In the genomic region with DNA sequence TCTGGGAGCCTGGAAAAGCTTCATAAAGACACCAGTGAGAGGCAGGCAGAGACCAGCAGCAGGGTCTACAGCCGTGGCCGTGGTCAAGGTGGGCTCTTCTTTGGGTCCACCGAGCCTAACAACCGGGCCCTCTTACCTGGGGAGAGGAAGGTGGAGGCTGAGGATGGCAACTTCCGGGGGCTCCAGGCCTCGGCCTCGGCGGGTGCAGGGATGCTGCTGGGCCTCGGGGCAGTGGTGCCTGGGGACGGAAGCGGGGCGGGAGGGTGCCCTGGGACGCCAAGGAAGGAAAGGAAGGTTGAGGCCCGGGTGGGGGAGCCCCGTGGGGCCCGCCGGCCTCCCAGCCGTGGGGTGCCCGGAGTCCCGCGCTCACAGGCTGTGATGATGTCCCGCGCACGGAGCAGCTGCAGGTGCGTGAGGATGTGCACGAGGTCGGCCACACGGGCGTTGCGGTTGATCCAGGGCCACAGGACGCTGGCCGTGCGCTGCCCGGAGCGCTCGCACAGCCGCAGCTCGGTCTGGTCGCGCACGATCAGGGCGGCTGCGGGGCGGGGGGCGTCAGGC, we compare ENCODE assay signal across 8 cellular contexts. TPM values are rescaled to one million over a fixed set of nuclear protein-coding genes. Genes with fewer than 3 reads are reported as not detected.
DNase-seq lines count a peak whose midpoint lies in the region; ATAC-seq and TF ChIP-seq lines count a peak whose summit lies in the region.

No MANE protein-coding gene starts in this region.

- no peaks in the 10 kb centered on the region for H3K9me2 ChIP-seq in SU-DHL-6 (replicated peaks; ENCODE audit: insufficient read depth, low read length)

- no peaks in the 10 kb centered on the region for H4K20me1 ChIP-seq in SU-DHL-6 (ENCODE audit: low read depth, low read length)

- WGBS in ovary, 3 donors, result 36 to 49% (median 48%) methylated on average over 26 to 45 of the region's 45 CpGs

- no peak for TF ChIP-seq EP300 in ovary (IDR thresholded peaks at IDR 0.05)

- H3K9ac ChIP-seq in SU-DHL-6 (ENCODE audit: low read length), result peak overlapping the region; percentile 91

- H2AFZ ChIP-seq in SU-DHL-6 (ENCODE audit: low read depth, low read length, severe bottlenecking), result no peak overlapping the region

- peak overlapping the region; percentile 94 for H3K4me2 ChIP-seq in SU-DHL-6 (ENCODE audit: low read depth, low read length, poor library complexity, severe bottlenecking)

- ATAC-seq in GM21515 (IDR thresholded peaks at IDR 0.05; ENCODE audit: unreplicated experiment), result peak; percentile 18
- ATAC-seq in GM21619 (IDR thresholded peaks at IDR 0.05; ENCODE audit: unreplicated experiment), result no peak
- no peak for ATAC-seq in GM18868 (IDR thresholded peaks at IDR 0.05; ENCODE audit: unreplicated experiment)

- H3K79me2 ChIP-seq in SU-DHL-6 (ENCODE audit: insufficient read depth, low read length), result peaks cover 15% of the 10 kb centered on the region; the same call in 1 of the 2 replicates

- H3K9me3 ChIP-seq in SU-DHL-6 (ENCODE audit: insufficient read depth, low read length) (no peaks in the 10 kb centered on the region), ovary (no peaks in the 10 kb centered on the region)

- CTCF ChIA-PET in BJ (lab: Yijun Ruan, JAX), result interaction anchor here (1.6 kb wide), 1 partner anchor 27 kb away, joined by 6 read pairs; no protein-coding TSS in a partner anchor

- H3F3A ChIP-seq in SU-DHL-6 (ENCODE audit: insufficient read depth), result peaks cover 7% of the 10 kb centered on the region

- TF ChIP-seq CTCF in BJ (IDR thresholded peaks at IDR 0.05; ENCODE audit: insufficient read depth, low read depth, low read length), result no peak
- TF ChIP-seq CTCF in SU-DHL-6 (IDR thresholded peaks at IDR 0.05; ENCODE audit: insufficient read depth, low read length, poor library complexity, severe bottlenecking), result no peak
- TF ChIP-seq CTCF in ovary (IDR thresholded peaks at IDR 0.05), result no peak

- H3K27ac ChIP-seq in SU-DHL-6 (ENCODE audit: low read depth, low read length), result peak overlapping the region; percentile 81
- peak overlapping the region; percentile 79 for H3K27ac ChIP-seq in epithelial cell of prostate
- peak overlapping the region; percentile 8 to 71 for H3K27ac ChIP-seq in ovary

- TF ChIP-seq POLR2A in ovary (IDR thresholded peaks at IDR 0.05), result no peak

- H3K4me3 ChIP-seq in BJ (ENCODE audit: low read depth, low read length) (peak overlapping the region; percentile 51), SU-DHL-6 (ENCODE audit: insufficient read depth, low read length, poor library complexity, severe bottlenecking) (peak overlapping the region; percentile 76), ovary (peak overlapping the region; percentile 48)

- no peaks in the 10 kb centered on the region for H3K27me3 ChIP-seq in BJ (ENCODE audit: control insufficient read depth, insufficient read depth, low read length)
- H3K27me3 ChIP-seq in SU-DHL-6 (ENCODE audit: low read length), result no peaks in the 10 kb centered on the region
- H3K27me3 ChIP-seq in ovary, result no peaks in the 10 kb centered on the region

- DNase-seq in BJ (ENCODE audit: low read depth) (no peak), epithelial cell of prostate (ENCODE audit: low read depth, low spot score) (no peak), ovary (no peak), NCI-H345 (lab: John Stamatoyannopoulos, UW) (no peak)

- H3K36me3 ChIP-seq in BJ (ENCODE audit: control insufficient read depth, insufficient read depth, low read length) (peaks cover 6% of the 10 kb centered on the region), SU-DHL-6 (ENCODE audit: low read length) (no peaks in the 10 kb centered on the region), ovary (no peaks in the 10 kb centered on the region)

- H3K4me1 ChIP-seq in ovary (ENCODE audit: insufficient read depth), result no peaks in the 10 kb centered on the region

- POLR2A ChIA-PET in BJ (lab: Charles Lee), result no interaction called here

- intact Hi-C loops in ovary (cut with DNase I), result loop anchor here in 2 of 4 donors (5.0 kb wide), 2 partner anchors 33 to 73 kb away; no protein-coding TSS in a partner anchor

RNA-seq across cellular contexts. Expression of a gene that starts 0.6 kb away (rescaled TPM):
- polyA plus RNA-seq in BJ (2011; rRNA removed), result 33.4 and 42.6 TPM in 2 replicates
- polyA minus RNA-seq in BJ (2011; rRNA and poly(A)+ RNA removed), result 41.0 and 76.0 TPM in 2 replicates
- 10 to 100 TPM; 17.0 to 97.4 (median 52.6) TPM for total RNA-seq in ovary
- polyA plus RNA-seq in ovary, result 10 to 100 TPM; 10.5 to 25.8 TPM

RNA-seq across cellular contexts. Expression of a gene that starts 46.6 kb away (rescaled TPM):
- polyA plus RNA-seq in BJ (2011; rRNA removed) (6.0 and 8.7 TPM in 2 replicates), ovary (1 to 10 TPM; 2.6 to 9.8 TPM)
- 2.7 and 4.2 TPM in 2 replicates for polyA minus RNA-seq in BJ (2011; rRNA and poly(A)+ RNA removed)
- total RNA-seq in ovary, result 10 to 100 TPM in 3 of 7 donors, 1 to 10 TPM in 4; 4.4 to 11.6 (median 9.4) TPM

RNA-seq across cellular contexts. Expression of a gene that starts 47.5 kb away (rescaled TPM):
- 2.5 and 3.3 TPM in 2 replicates for polyA plus RNA-seq in BJ (2011; rRNA removed)
- 14.6 and 23.4 TPM in 2 replicates for polyA minus RNA-seq in BJ (2011; rRNA and poly(A)+ RNA removed)
- 10 to 100 TPM; 26.3 to 62.5 (median 53.1) TPM for total RNA-seq in ovary
- 10 to 100 TPM; 13.3 to 19.7 TPM for polyA plus RNA-seq in ovary
